Comparison of ENCODE assay signal across 2 cellular contexts in the genomic region with DNA sequence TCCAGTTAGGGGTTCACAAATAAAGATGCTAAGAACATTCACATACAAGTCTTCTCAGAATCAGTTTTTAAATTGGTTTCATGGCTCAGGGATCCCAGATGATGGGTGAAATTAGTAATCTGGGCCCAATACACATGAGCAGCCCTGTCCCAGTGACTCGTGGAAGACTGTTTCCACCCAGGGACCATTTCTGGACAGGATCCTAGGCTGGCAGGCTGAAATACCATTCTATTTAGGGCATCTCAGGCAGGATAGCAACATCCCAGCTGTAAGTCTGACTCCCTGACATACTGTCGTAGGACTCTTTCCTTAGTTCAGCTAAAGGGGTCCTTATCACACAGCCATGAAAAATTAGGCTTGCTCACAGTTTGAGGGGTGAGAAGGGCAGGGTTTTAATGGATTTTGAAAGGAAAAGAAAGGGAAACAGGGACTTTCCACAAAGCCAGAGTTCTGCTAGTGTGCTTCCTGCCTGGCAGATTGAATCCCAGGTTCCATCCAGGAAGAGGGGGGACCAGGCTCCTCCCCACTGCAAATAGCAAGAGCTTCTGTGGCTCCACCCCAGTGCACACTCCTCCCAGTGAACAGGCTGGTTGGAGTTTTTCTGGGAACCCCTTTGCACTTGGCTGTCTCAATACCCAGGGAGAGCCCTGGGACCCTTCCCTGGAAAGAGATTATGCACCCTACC.
TF ChIP-seq lines count a peak whose summit lies in the region.

No MANE protein-coding gene starts in this region.

TF ChIP-seq in liver, 16 proteins besides CTCF, POLR2A, EP300 and RAD21:
- TF ChIP-seq SP1 (IDR thresholded peaks at IDR 0.05) (no peak), FOXA1 (IDR thresholded peaks at IDR 0.05) (no peak), NR2F2 (IDR thresholded peaks at IDR 0.05) (peak; percentile 62), HNF4A (conservative IDR thresholded peaks at IDR 0.05) (no peak), HNF4G (IDR thresholded peaks at IDR 0.05) (no peak), YY1 (IDR thresholded peaks at IDR 0.05) (no peak), TAF1 (conservative IDR thresholded peaks at IDR 0.05) (no peak)
- TF ChIP-seq, protein P1, sequence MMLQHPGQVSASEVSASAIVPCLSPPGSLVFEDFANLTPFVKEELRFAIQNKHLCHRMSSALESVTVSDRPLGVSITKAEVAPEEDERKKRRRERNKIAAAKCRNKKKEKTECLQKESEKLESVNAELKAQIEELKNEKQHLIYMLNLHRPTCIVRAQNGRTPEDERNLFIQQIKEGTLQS (IDR thresholded peaks at IDR 0.05) = no peak

TF ChIP-seq in HepG2, 621 proteins besides CTCF, POLR2A, EP300 and RAD21:
- TF ChIP-seq ZNF614 (CRISPR knock-in tag; IDR thresholded peaks at IDR 0.05; ENCODE audit: borderline replicate concordance) = no peak
